33 cellular contexts compared by ENCODE assay signal in the genomic region with DNA sequence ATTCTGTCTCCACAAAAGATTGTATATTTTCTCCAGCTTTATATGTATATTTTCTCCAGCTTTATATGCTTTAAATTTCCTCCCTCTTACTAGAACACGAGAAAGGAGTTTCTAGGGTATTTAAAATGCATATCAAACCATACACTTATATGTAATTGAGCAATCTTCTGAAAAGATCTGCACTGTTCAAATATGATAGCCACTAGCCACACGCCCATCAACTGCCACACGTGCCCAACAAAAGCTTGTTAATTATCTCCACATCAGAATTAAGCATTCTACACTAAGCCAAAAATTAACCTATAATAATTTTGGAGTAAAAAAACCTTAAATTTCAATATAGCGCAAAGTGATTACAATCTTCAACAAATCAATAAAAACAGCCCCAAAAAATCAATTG.
"Had no signal": no experiment of that assay in that cellular context is flagged by ENCODE, and none has a peak within 500 bp of the region (broad histone marks: within the 10 kb centered on the region; RNA-seq: fewer than 3 reads in every experiment).

No MANE protein-coding gene starts in this region.

- H3K27ac ChIP-seq: adrenal gland, body of pancreas, breast epithelium, SJSA1 had no signal

- DNase-seq: activated CD4-positive, alpha-beta T cell treated with anti-CD3 and anti-CD28 coated beads for 36 hours; activated CD4-positive, alpha-beta T cell treated with anti-CD3 and anti-CD28 coated beads, Interleukin-2, amount 10 ng/mL, durations not matched to agents 7 days and 5 days; activated CD4-positive, alpha-beta T cell treated with anti-CD3 and anti-CD28 coated beads, Interleukin-2, amount 50 U/mL, for 48 hours; activated CD8-positive, alpha-beta T cell treated with anti-CD3 and anti-CD28 coated beads, Interleukin-2, amount 10 ng/mL, durations not matched to agents 7 days and 5 days; activated gamma-delta T cell; activated naive CD4-positive, alpha-beta T cell treated with Interleukin-2 at 50 U/mL for 16 hours; activated T-cell treated with anti-CD3 and anti-CD28 coated beads, Interleukin-2, amount 50 U/mL, for 24 hours; adrenal gland; body of pancreas; Karpas-422; KBM-7; NCI-H1048; NCI-H1105 treated with DMSO at 0.1 percent for 48 hours; NCI-H1436; NCI-H1694; NCI-H1930; NCI-H2081 treated with DMSO at 0.1 percent for 48 hours; NCI-H226; NCI-H446 treated with DMSO at 0.1 percent for 48 hours; NCI-H524; NCI-H774; SHP77 treated with DMSO at 0.1 percent for 48 hours; SK-N-SH; T-cell; T-helper 17 cell had no signal

- H3K4me3 Mint-ChIP-seq: activated CD4-positive, alpha-beta T cell treated with anti-CD3 and anti-CD28 coated beads for 36 hours; activated CD4-positive, alpha-beta T cell treated with anti-CD3 and anti-CD28 coated beads, Interleukin-2, amount 10 ng/mL, durations not matched to agents 7 days and 5 days; activated CD8-positive, alpha-beta T cell treated with anti-CD3 and anti-CD28 coated beads, Interleukin-2, amount 10 ng/mL, durations not matched to agents 7 days and 5 days; activated T-cell treated with anti-CD3 and anti-CD28 coated beads, Interleukin-2, amount 50 U/mL, for 24 hours; T-cell; T-helper 17 cell; WTC11 had no signal

- H3K4me2 ChIP-seq: SK-N-SH had no signal

- H3K4me3 ChIP-seq: adrenal gland, body of pancreas, breast epithelium, SJSA1 had no signal

- H3K36me3 ChIP-seq: adrenal gland, breast epithelium, MG63, SJSA1 had no signal

- H3K9me2 ChIP-seq: SK-N-SH had no signal

- H3K4me1 ChIP-seq: adrenal gland, body of pancreas, breast epithelium had no signal

- H3K36me3 Mint-ChIP-seq: activated naive CD4-positive, alpha-beta T cell treated with anti-CD3 and anti-CD28 coated beads, Interleukin-2, amount 50 U/mL, for 72 hours; T-cell had no signal

- H3K4me1 Mint-ChIP-seq: activated CD4-positive, alpha-beta T cell treated with anti-CD3 and anti-CD28 coated beads for 36 hours; activated CD4-positive, alpha-beta T cell treated with anti-CD3 and anti-CD28 coated beads, Interleukin-2, amount 10 ng/mL, durations not matched to agents 7 days and 5 days; T-cell; T-helper 17 cell; WTC11 had no signal

- H3K9me3 Mint-ChIP-seq: activated CD4-positive, alpha-beta T cell treated with anti-CD3 and anti-CD28 coated beads, Interleukin-2, amount 10 ng/mL, durations not matched to agents 7 days and 5 days; activated T-helper 2 cell treated with anti-CD3 and anti-CD28 coated beads, Interferon-gamma antibody, Interleukin-2, Interleukin-4, amounts not matched to agents 10 μg/mL and 5 μg/mL and 100 μg/mL, durations not matched to agents 14 hours and 24 hours and 36 hours had no signal

- H3K9me3 ChIP-seq: adrenal gland, body of pancreas, breast epithelium, MG63, SJSA1, SK-N-SH had no signal

- ATAC-seq: activated CD4-positive, alpha-beta T cell treated with anti-CD3 and anti-CD28 coated beads for 36 hours; activated CD4-positive, CD25-positive, alpha-beta regulatory T cell treated with anti-CD3 and anti-CD28 coated beads, Interleukin-2, amount 50 U/mL, for 24 hours; activated CD8-positive, alpha-beta T cell treated with anti-CD3 and anti-CD28 coated beads, Interleukin-2, amount 10 ng/mL, durations not matched to agents 7 days and 5 days; activated naive CD4-positive, alpha-beta T cell treated with anti-CD3 and anti-CD28 coated beads, Interleukin-2, amount 50 U/mL, for 72 hours; body of pancreas; Panc1; T-cell; T-helper 17 cell; WTC11 had no signal

- H3K9ac ChIP-seq: SK-N-SH had no signal

- H3K27me3 ChIP-seq: adrenal gland, body of pancreas, breast epithelium, MG63, SJSA1 had no signal

- H3K27me3 Mint-ChIP-seq: T-helper 17 cell had no signal

- H3K27ac Mint-ChIP-seq: activated CD4-positive, alpha-beta T cell treated with anti-CD3 and anti-CD28 coated beads for 36 hours; activated CD4-positive, alpha-beta T cell treated with anti-CD3 and anti-CD28 coated beads, Interleukin-2, amount 10 ng/mL, durations not matched to agents 7 days and 5 days; activated CD8-positive, alpha-beta T cell treated with anti-CD3 and anti-CD28 coated beads, Interleukin-2, amount 10 ng/mL, durations not matched to agents 7 days and 5 days; activated naive CD4-positive, alpha-beta T cell treated with anti-CD3 and anti-CD28 coated beads, Interleukin-2, amount 50 U/mL, for 72 hours; activated T-cell treated with anti-CD3 and anti-CD28 coated beads, Interleukin-2, amount 50 U/mL, for 24 hours; activated T-helper 2 cell treated with anti-CD3 and anti-CD28 coated beads, Interferon-gamma antibody, Interleukin-2, Interleukin-4, amounts not matched to agents 10 μg/mL and 5 μg/mL and 100 μg/mL, durations not matched to agents 14 hours and 24 hours and 36 hours; T-cell; T-helper 17 cell; WTC11 had no signal
